Comparison of ENCODE assay signal across 1 cellular context in genomic region chr11:1760351-1761109, GRCh38.
TF ChIP-seq lines count a peak whose summit lies in the region.

No MANE protein-coding gene starts in this region.

TF ChIP-seq in H1, 55 proteins besides CTCF, POLR2A, EP300 and RAD21:
- TF ChIP-seq, protein P1, sequence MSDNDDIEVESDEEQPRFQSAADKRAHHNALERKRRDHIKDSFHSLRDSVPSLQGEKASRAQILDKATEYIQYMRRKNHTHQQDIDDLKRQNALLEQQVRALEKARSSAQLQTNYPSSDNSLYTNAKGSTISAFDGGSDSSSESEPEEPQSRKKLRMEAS (IDR thresholded peaks at IDR 0.05): no peak
- TF ChIP-seq SIRT6 (IDR thresholded peaks at IDR 0.05; ENCODE audit: low read length) (no peak), YY1 (IDR thresholded peaks at IDR 0.05; ENCODE audit: low read depth, low read length) (no peak), SAP30 (IDR thresholded peaks at IDR 0.05; ENCODE audit: insufficient read depth, insufficient replicate concordance, low read length) (no peak), JUND (IDR thresholded peaks at IDR 0.05; ENCODE audit: low read length) (no peak), TAF7 (optimal IDR thresholded peaks at IDR 0.05; ENCODE audit: borderline replicate concordance, low read depth, low read length) (no peak), POU5F1 (IDR thresholded peaks at IDR 0.05; ENCODE audit: low read depth, low read length) (no peak), TAF1 (IDR thresholded peaks at IDR 0.05; ENCODE audit: low read depth, low read length) (no peak), MAFK (IDR thresholded peaks at IDR 0.05; ENCODE audit: low read depth, low read length) (no peak), SIN3A (conservative IDR thresholded peaks at IDR 0.05 in 1 of 2, IDR thresholded peaks at IDR 0.05 in 1 of 2; ENCODE audit: low read depth in 1 of 2, low read length in 2 of 2) (no peak), POLR2AphosphoS5 (IDR thresholded peaks at IDR 0.05; ENCODE audit: low read depth, low read length) (no peak), GABPA (IDR thresholded peaks at IDR 0.05; ENCODE audit: borderline replicate concordance, insufficient read depth, low read length) (no peak), ZNF274 (IDR thresholded peaks at IDR 0.05; ENCODE audit: borderline replicate concordance, extremely low read depth, low read length) (no peak), ATF3 (IDR thresholded peaks at IDR 0.05; ENCODE audit: insufficient read depth, low read depth, low read length) (no peak), CBX8 (IDR thresholded peaks at IDR 0.05; ENCODE audit: borderline replicate concordance, low read depth, low read length) (no peak), BRCA1 (IDR thresholded peaks at IDR 0.05; ENCODE audit: low read depth, low read length) (no peak)
